Comparison of ENCODE assay signal across 1 cellular context in the genomic region with DNA sequence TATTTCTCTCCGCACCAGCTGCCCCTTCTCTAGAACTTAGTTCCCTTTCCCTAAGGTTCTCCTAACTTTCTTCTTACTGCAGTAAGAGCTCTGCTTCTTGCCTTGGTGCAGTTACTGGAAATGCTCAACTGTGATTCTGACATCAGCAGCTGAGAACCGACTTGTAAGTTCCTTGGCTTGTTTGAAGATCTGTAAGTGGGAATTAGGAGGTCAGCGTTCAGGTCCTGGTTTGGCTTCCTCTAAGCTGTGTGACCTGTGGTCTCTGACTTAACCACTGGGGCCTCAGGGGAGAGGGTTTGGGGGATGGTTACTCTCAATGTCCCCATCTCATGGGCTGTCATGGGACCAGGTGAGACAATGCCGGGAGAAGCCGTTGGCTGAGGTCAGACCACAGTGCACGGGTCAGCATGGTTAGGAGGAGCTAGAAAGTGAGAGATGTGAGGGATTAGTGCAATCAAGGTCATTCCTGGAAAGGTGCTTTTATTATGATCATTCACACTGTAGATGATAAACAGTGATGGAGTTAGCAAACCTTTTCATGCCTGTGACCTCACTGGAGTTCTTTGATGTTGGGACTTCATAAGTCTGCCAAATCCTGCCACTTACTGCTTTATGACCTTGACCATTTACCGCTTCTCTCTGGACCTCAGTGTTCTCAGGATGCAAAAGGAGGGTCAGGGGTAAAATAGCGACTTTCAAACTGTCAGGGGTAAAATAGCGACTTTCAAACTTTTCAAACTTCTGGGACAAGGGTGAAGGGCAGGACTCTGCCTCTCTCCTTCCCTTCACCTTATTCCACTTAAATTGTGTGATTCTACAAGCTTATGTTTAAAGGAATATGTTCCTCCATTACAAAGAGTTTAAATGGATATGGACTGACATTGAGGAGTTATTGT.
TF ChIP-seq lines count a peak whose summit lies in the region.

No MANE protein-coding gene starts in this region.

TF ChIP-seq in IMR-90, 13 proteins besides CTCF, POLR2A, EP300 and RAD21:
- TF ChIP-seq MXI1 (IDR thresholded peaks at IDR 0.05; ENCODE audit: borderline replicate concordance, low read depth, low read length) (no peak), CHD1 (IDR thresholded peaks at IDR 0.05; ENCODE audit: low read depth, low read length) (no peak), CEBPB (IDR thresholded peaks at IDR 0.05; ENCODE audit: low read depth, low read length) (no peak)
- TF ChIP-seq, protein P1, sequence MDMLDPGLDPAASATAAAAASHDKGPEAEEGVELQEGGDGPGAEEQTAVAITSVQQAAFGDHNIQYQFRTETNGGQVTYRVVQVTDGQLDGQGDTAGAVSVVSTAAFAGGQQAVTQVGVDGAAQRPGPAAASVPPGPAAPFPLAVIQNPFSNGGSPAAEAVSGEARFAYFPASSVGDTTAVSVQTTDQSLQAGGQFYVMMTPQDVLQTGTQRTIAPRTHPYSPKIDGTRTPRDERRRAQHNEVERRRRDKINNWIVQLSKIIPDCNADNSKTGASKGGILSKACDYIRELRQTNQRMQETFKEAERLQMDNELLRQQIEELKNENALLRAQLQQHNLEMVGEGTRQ (IDR thresholded peaks at IDR 0.05; ENCODE audit: low read depth, low read length): no peak
